ENCODE assay signal across 25 cellular contexts in the genomic region with DNA sequence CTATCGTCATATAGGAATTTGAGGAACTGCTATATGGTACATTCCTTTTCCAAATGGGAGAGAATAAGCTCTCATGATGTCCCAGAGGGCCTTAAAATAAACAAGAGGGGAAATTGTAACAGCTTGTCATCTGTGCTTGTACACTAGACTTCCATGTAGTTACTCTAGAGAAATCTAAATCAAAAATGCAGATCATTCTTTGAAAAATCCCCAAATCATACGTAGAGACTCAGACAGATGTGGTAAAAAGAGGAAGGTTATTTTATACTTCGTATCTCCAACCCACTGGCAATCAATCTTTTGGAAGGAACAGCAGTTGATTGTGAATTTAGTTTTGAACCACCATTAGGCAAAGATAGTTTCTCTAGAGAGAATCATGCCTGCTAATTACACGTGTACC. TPM values are rescaled to one million over a fixed set of nuclear protein-coding genes. Genes with fewer than 3 reads are reported as not detected.
DNase-seq lines count a peak whose midpoint lies in the region; ATAC-seq and TF ChIP-seq lines count a peak whose summit lies in the region.
"Had no signal": no experiment of that assay in that cellular context is flagged by ENCODE, and none has a peak within 500 bp of the region (broad histone marks: within the 10 kb centered on the region; RNA-seq: fewer than 3 reads in every experiment).

No MANE protein-coding gene starts in this region.

- H4K20me1 ChIP-seq in osteoblast (ENCODE audit: insufficient read depth, low read length): no peaks in the 10 kb centered on the region
- H4K20me1 ChIP-seq: BLaER1 had no signal

- no peak overlapping the region for H2AFZ ChIP-seq in osteoblast (ENCODE audit: low read length)

- peaks cover 56% of the 10 kb centered on the region for H3K4me1 Mint-ChIP-seq in T-helper 1 cell treated with Interleukin-12 subunit alpha and Interleukin-12 subunit beta and Interleukin-4 antibody, amounts not matched to agents 30 μg/mL and 1 μg/mL, for 36 hours (ENCODE audit: low read depth)
- H3K4me1 Mint-ChIP-seq in CD4-positive, alpha-beta memory T cell: peaks cover 48 to 95% (median 66%) of the 10 kb centered on the region in 4 donors
- H3K4me1 Mint-ChIP-seq in activated CD8-positive, alpha-beta T cell treated with anti-CD3 and anti-CD28 coated beads, Interleukin-2, amount 10 ng/mL, durations not matched to agents 7 days and 5 days (ENCODE audit: low read depth): peaks cover 87% of the 10 kb centered on the region
- H3K4me1 Mint-ChIP-seq in naive B cell: peaks cover 25 to 41% (median 34%) of the 10 kb centered on the region in 3 donors
- H3K4me1 Mint-ChIP-seq: WTC11 had no signal

- no peaks in the 10 kb centered on the region for H3K9me3 ChIP-seq in CD4-positive, alpha-beta memory T cell (ENCODE audit: control insufficient read depth in 1 of 2, low read length in 2 of 2)
- H3K9me3 ChIP-seq in osteoblast (ENCODE audit: low read depth, low read length) (no peaks in the 10 kb centered on the region), HAP-1 (no peaks in the 10 kb centered on the region)
- H3K9me3 ChIP-seq: BLaER1, breast epithelium, lower lobe of right lung, stomach had no signal

- H3K27ac Mint-ChIP-seq in T-helper 1 cell treated with Interleukin-12 subunit alpha and Interleukin-12 subunit beta and Interleukin-4 antibody, amounts not matched to agents 30 μg/mL and 1 μg/mL, for 36 hours: peak overlapping the region; percentile 59
- peak overlapping the region; percentile 67 to 91 (median 86) for H3K27ac Mint-ChIP-seq in CD4-positive, alpha-beta memory T cell
- peak overlapping the region; percentile 26 for H3K27ac Mint-ChIP-seq in activated CD8-positive, alpha-beta T cell treated with anti-CD3 and anti-CD28 coated beads, Interleukin-2, amount 10 ng/mL, durations not matched to agents 7 days and 5 days
- H3K27ac Mint-ChIP-seq in naive B cell: peak overlapping the region; percentile 57 to 96 (median 82)
- H3K27ac Mint-ChIP-seq: WTC11 had no signal

- no peak for TF ChIP-seq CTCF in osteoblast (IDR thresholded peaks at IDR 0.05; ENCODE audit: extremely low read depth, low read depth, low read length)

- no peaks in the 10 kb centered on the region for H3K9me3 Mint-ChIP-seq in T-helper 1 cell treated with Interleukin-12 subunit alpha and Interleukin-12 subunit beta and Interleukin-4 antibody, amounts not matched to agents 30 μg/mL and 1 μg/mL, for 36 hours
- no peaks in the 10 kb centered on the region for H3K9me3 Mint-ChIP-seq in CD4-positive, alpha-beta memory T cell
- H3K9me3 Mint-ChIP-seq in activated CD8-positive, alpha-beta T cell treated with anti-CD3 and anti-CD28 coated beads, Interleukin-2, amount 10 ng/mL, durations not matched to agents 7 days and 5 days (ENCODE audit: insufficient read depth): no peaks in the 10 kb centered on the region
- peaks cover 0 to 2% (median 0%) of the 10 kb centered on the region in 7 donors for H3K9me3 Mint-ChIP-seq in naive B cell
- H3K9me3 Mint-ChIP-seq: WTC11 had no signal

- POLR2A ChIA-PET in CD4-positive, alpha-beta memory T cell (lab: Charles Lee; ENCODE audit: partially characterized antibody): interaction anchor here (0.5 to 11.3 kb wide), 9 partner anchors 9 to 78 kb away, joined by 3 to 137 read pairs (median 6); a partner anchor contains a TSS
- POLR2A ChIA-PET in activated CD8-positive, alpha-beta T cell treated with anti-CD3 and anti-CD28 coated beads, Interleukin-2, amount 10 ng/mL, durations not matched to agents 7 days and 5 days (lab: Charles Lee): interaction anchor here (0.8 to 1.2 kb wide), 2 partner anchors 18 to 92 kb away, joined by 3 read pairs; no protein-coding TSS in a partner anchor

- no peak overlapping the region for H3K4me3 Mint-ChIP-seq in T-helper 1 cell treated with Interleukin-12 subunit alpha and Interleukin-12 subunit beta and Interleukin-4 antibody, amounts not matched to agents 30 μg/mL and 1 μg/mL, for 36 hours
- H3K4me3 Mint-ChIP-seq in CD4-positive, alpha-beta memory T cell: peak overlapping the region in 6 of 8 donors; percentile 4 to 81 (median 42)
- no peak overlapping the region for H3K4me3 Mint-ChIP-seq in activated CD8-positive, alpha-beta T cell treated with anti-CD3 and anti-CD28 coated beads, Interleukin-2, amount 10 ng/mL, durations not matched to agents 7 days and 5 days
- peak overlapping the region in 2 of 8 donors; percentile 3 to 26 for H3K4me3 Mint-ChIP-seq in naive B cell
- H3K4me3 Mint-ChIP-seq: WTC11 had no signal

- no peak overlapping the region for H3K4me2 ChIP-seq in osteoblast (ENCODE audit: insufficient read depth, low read length)
- H3K4me2 ChIP-seq: BLaER1, KMS-11 had no signal

- H3K79me2 ChIP-seq in osteoblast (ENCODE audit: insufficient read depth, low read length): no peaks in the 10 kb centered on the region

- H3K27me3 ChIP-seq in CD4-positive, alpha-beta memory T cell (ENCODE audit: insufficient read depth, low read length): no peaks in the 10 kb centered on the region
- no peaks in the 10 kb centered on the region for H3K27me3 ChIP-seq in osteoblast (ENCODE audit: insufficient read depth, low read length)
- H3K27me3 ChIP-seq in HAP-1 (ENCODE audit: low read depth): no peaks in the 10 kb centered on the region
- H3K27me3 ChIP-seq: stomach had no signal

- no peak overlapping the region for H3K4me3 ChIP-seq in CD4-positive, alpha-beta memory T cell (ENCODE audit: low read length in 2 of 2)
- H3K4me3 ChIP-seq in osteoblast (ENCODE audit: insufficient read depth, low read length) (no peak overlapping the region), HAP-1 (no peak overlapping the region)
- H3K4me3 ChIP-seq: BLaER1, breast epithelium, lower lobe of right lung, stomach had no signal

- no peaks in the 10 kb centered on the region for H3K27me3 Mint-ChIP-seq in T-helper 1 cell treated with Interleukin-12 subunit alpha and Interleukin-12 subunit beta and Interleukin-4 antibody, amounts not matched to agents 30 μg/mL and 1 μg/mL, for 36 hours (ENCODE audit: low read depth)
- no peaks in the 10 kb centered on the region for H3K27me3 Mint-ChIP-seq in CD4-positive, alpha-beta memory T cell
- no peaks in the 10 kb centered on the region for H3K27me3 Mint-ChIP-seq in activated CD8-positive, alpha-beta T cell treated with anti-CD3 and anti-CD28 coated beads, Interleukin-2, amount 10 ng/mL, durations not matched to agents 7 days and 5 days (ENCODE audit: low read depth)
- no peaks in the 10 kb centered on the region for H3K27me3 Mint-ChIP-seq in naive B cell

- CTCF ChIA-PET in CD4-positive, alpha-beta memory T cell (lab: Charles Lee; ENCODE audit: partially characterized antibody): interaction anchor here (0.6 to 1.2 kb wide), 4 partner anchors 10 to 197 kb away, joined by 3 to 4 read pairs (median 3); no protein-coding TSS in a partner anchor
- CTCF ChIA-PET in activated CD8-positive, alpha-beta T cell treated with anti-CD3 and anti-CD28 coated beads, Interleukin-2, amount 10 ng/mL, durations not matched to agents 7 days and 5 days (lab: Charles Lee): interaction anchor here (1.0 to 1.2 kb wide), 2 partner anchors 64 to 99 kb away, joined by 3 read pairs; no protein-coding TSS in a partner anchor

- H3K4me1 ChIP-seq in CD4-positive, alpha-beta memory T cell (ENCODE audit: insufficient read depth, low read length): peaks cover 94% of the 10 kb centered on the region
- H3K4me1 ChIP-seq in osteoblast (ENCODE audit: insufficient read depth, low read length) (no peaks in the 10 kb centered on the region), HAP-1 (no peaks in the 10 kb centered on the region)
- H3K4me1 ChIP-seq: breast epithelium, lower lobe of right lung, stomach had no signal

- peaks cover 46% of the 10 kb centered on the region for H3K36me3 Mint-ChIP-seq in T-helper 1 cell treated with Interleukin-12 subunit alpha and Interleukin-12 subunit beta and Interleukin-4 antibody, amounts not matched to agents 30 μg/mL and 1 μg/mL, for 36 hours (ENCODE audit: low read depth)
- H3K36me3 Mint-ChIP-seq in CD4-positive, alpha-beta memory T cell: peaks cover 32 to 76% of the 10 kb centered on the region in 2 donors
- H3K36me3 Mint-ChIP-seq in activated CD8-positive, alpha-beta T cell treated with anti-CD3 and anti-CD28 coated beads, Interleukin-2, amount 10 ng/mL, durations not matched to agents 7 days and 5 days (ENCODE audit: low read depth): peaks cover 67% of the 10 kb centered on the region
- H3K36me3 Mint-ChIP-seq in naive B cell: peaks cover 8 to 24% of the 10 kb centered on the region in 2 donors
- H3K36me3 Mint-ChIP-seq: WTC11 had no signal

- ATAC-seq in activated CD8-positive, alpha-beta T cell treated with anti-CD3 and anti-CD28 coated beads, Interleukin-2, amount 10 ng/mL, durations not matched to agents 7 days and 5 days: no peak
- ATAC-seq in naive B cell (ENCODE audit: low read depth in 2 of 2): peak; percentile 82 to 90
- ATAC-seq: lower lobe of right lung, WTC11 had no signal

- intact Hi-C loops in CD4-positive, alpha-beta memory T cell (cut with micrococcal nuclease): no loop called here

- DNase-seq in T-helper 1 cell: no peak
- no peak for DNase-seq in CD4-positive, alpha-beta memory T cell
- no peak for DNase-seq in activated CD8-positive, alpha-beta T cell treated with anti-CD3 and anti-CD28 coated beads, Interleukin-2, amount 10 ng/mL, durations not matched to agents 7 days and 5 days
- peak; percentile 31 for DNase-seq in naive B cell
- DNase-seq in osteoblast (ENCODE audit: insufficient read length, low spot score, missing footprints): no peak
- no peak for DNase-seq in HAP-1 (ENCODE audit: low spot score in 2 of 2)
- no peak for DNase-seq in NCI-H1105 (lab: John Stamatoyannopoulos, UW)
- DNase-seq: 8988T; activated CD8-positive, alpha-beta memory T cell treated with anti-CD3 and anti-CD28 coated beads, Interleukin-2, amount 50 U/mL, for 4 hours; GDM1; islet precursor cell; lower lobe of right lung; NCI-H1092; NCI-H2081 treated with DMSO at 0.1 percent for 48 hours; NCI-H510A treated with DMSO at 0.1 percent for 48 hours; stomach; SW 1271; trophoblast cell had no signal

- in situ Hi-C loops in HAP-1 (cut with MboI; ENCODE audit: low sequenced_read_pairs): no loop called here

- peak overlapping the region; percentile 66 for H3K27ac ChIP-seq in CD4-positive, alpha-beta memory T cell (ENCODE audit: low read depth, low read length)
- no peak overlapping the region for H3K27ac ChIP-seq in osteoblast (ENCODE audit: low read depth, low read length)
- H3K27ac ChIP-seq: BLaER1, breast epithelium, KMS-11, lower lobe of right lung, stomach had no signal

- H3K36me3 ChIP-seq in CD4-positive, alpha-beta memory T cell (ENCODE audit: insufficient read depth, low read length): peaks cover 24% of the 10 kb centered on the region
- H3K36me3 ChIP-seq in osteoblast (ENCODE audit: insufficient read depth, low read length) (no peaks in the 10 kb centered on the region), HAP-1 (replicated peaks) (no peaks in the 10 kb centered on the region)
- H3K36me3 ChIP-seq: BLaER1, breast epithelium, lower lobe of right lung, stomach had no signal

RNA-seq across cellular contexts. Expression of a gene that starts 26.1 kb away (rescaled TPM):
- total RNA-seq in CD4-positive, alpha-beta memory T cell: 10 to 100 TPM; 89.0 to 89.6 TPM
- polyA plus RNA-seq in CD4-positive, alpha-beta memory T cell: 1 to 10 TPM; 8.4 to 9.7 TPM
- 10 to 100 TPM; 19.8 to 20.0 TPM for total RNA-seq in activated CD8-positive, alpha-beta T cell treated with anti-CD3 and anti-CD28 coated beads, Interleukin-2, amount 10 ng/mL, durations not matched to agents 7 days and 5 days
- polyA plus RNA-seq in naive B cell (ENCODE audit: low read depth in 6 of 6): 10 to 100 TPM in 1 of 6 donors, 1 to 10 TPM in 5; 4.6 to 11.7 (median 7.4) TPM
- not detected in 2 replicates for total RNA-seq in osteoblast
- total RNA-seq: fibroblast of villous mesenchyme, myocyte had no signal

Comparison
In these comparisons a context has a peak if more than half of its experiments do, and no peak if none do; other contexts are left out.
1. H3K27ac Mint-ChIP-seq: peak in every context shown above with its lines; median percentile 86 in CD4-positive, alpha-beta memory T cell; 82 in naive B cell; 59 in T-helper 1 cell treated with Interleukin-12 subunit alpha and Interleukin-12 subunit beta and Interleukin-4 antibody, amounts not matched to agents 30 μg/mL and 1 μg/mL, for 36 hours; 26 in activated CD8-positive, alpha-beta T cell treated with anti-CD3 and anti-CD28 coated beads, Interleukin-2, amount 10 ng/mL, durations not matched to agents 7 days and 5 days.
2. H3K4me3 Mint-ChIP-seq: peak in CD4-positive, alpha-beta memory T cell (6 of 8); none in T-helper 1 cell treated with Interleukin-12 subunit alpha and Interleukin-12 subunit beta and Interleukin-4 antibody, amounts not matched to agents 30 μg/mL and 1 μg/mL, for 36 hours (single experiment) and activated CD8-positive, alpha-beta T cell treated with anti-CD3 and anti-CD28 coated beads, Interleukin-2, amount 10 ng/mL, durations not matched to agents 7 days and 5 days (single experiment).
3. RNA of a gene that starts 26.1 kb away (total RNA-seq): 89.0 to 89.6 TPM in CD4-positive, alpha-beta memory T cell and 19.8 to 20.0 TPM in activated CD8-positive, alpha-beta T cell treated with anti-CD3 and anti-CD28 coated beads, Interleukin-2, amount 10 ng/mL, durations not matched to agents 7 days and 5 days; not detected in osteoblast; every median in the first group is over 10 times any median in the second.